Comparison of ENCODE assay signal across 1 cellular context in genomic region chr22:28034760-28035401, GRCh38.
A peak's percentile ranks its signal among the peaks of the same experiment; 100 is the strongest.
TF ChIP-seq lines count a peak whose summit lies in the region.

No MANE protein-coding gene starts in this region.

TF ChIP-seq in SK-N-SH, 30 proteins besides CTCF, POLR2A, EP300 and RAD21:
- TF ChIP-seq REST (IDR thresholded peaks at IDR 0.05; ENCODE audit: low read depth, low read length) (no peak), RFX5 (IDR thresholded peaks at IDR 0.05; ENCODE audit: low read length) (no peak), TEAD4 (IDR thresholded peaks at IDR 0.05; ENCODE audit: borderline replicate concordance, insufficient read depth) (no peak), EZH2phosphoT487 (IDR thresholded peaks at IDR 0.05; ENCODE audit: borderline replicate concordance, low read depth) (no peak), USF2 (IDR thresholded peaks at IDR 0.05; ENCODE audit: borderline replicate concordance, low read depth, low read length) (no peak), YY1 (IDR thresholded peaks at IDR 0.05; ENCODE audit: low read depth) (0 out of 2 replicates have a peak, but pooled peaks have one; percentile 34), ELF1 (IDR thresholded peaks at IDR 0.05) (no peak), POLR2AphosphoS5 (IDR thresholded peaks at IDR 0.05; ENCODE audit: low read depth, low read length) (0 out of 2 replicates have a peak, but pooled peaks have one; percentile 37), MEF2A (IDR thresholded peaks at IDR 0.05; ENCODE audit: borderline replicate concordance, low read depth) (no peak), FOXM1 (IDR thresholded peaks at IDR 0.05; ENCODE audit: low read depth) (no peak; the same call in 1 of the 2 replicates), JUND (IDR thresholded peaks at IDR 0.05) (no peak), TAF1 (IDR thresholded peaks at IDR 0.05; ENCODE audit: borderline replicate concordance, low read depth, low read length) (no peak), GATA2 (CRISPR knock-in tag; IDR thresholded peaks at IDR 0.05) (peak; percentile 67; the same call in 1 of the 2 replicates), MXI1 (IDR thresholded peaks at IDR 0.05; ENCODE audit: low read depth, low read length) (peak; percentile 76; the same call in 1 of the 2 replicates), FOXJ3 (CRISPR knock-in tag; IDR thresholded peaks at IDR 0.05) (peak; percentile 80), FOSL2 (IDR thresholded peaks at IDR 0.05; ENCODE audit: borderline replicate concordance, low read depth) (peak; percentile 2; the same call in 1 of the 2 replicates), USF1 (IDR thresholded peaks at IDR 0.05; ENCODE audit: borderline replicate concordance, low read depth) (0 out of 2 replicates have a peak, but pooled peaks have one; percentile 29), NRF1 (IDR thresholded peaks at IDR 0.05; ENCODE audit: low read depth, low read length) (no peak), CHD2 (IDR thresholded peaks at IDR 0.05; ENCODE audit: low read length, partially characterized antibody) (peak; percentile 79), NFIC (IDR thresholded peaks at IDR 0.05; ENCODE audit: borderline replicate concordance) (peak; percentile 78), GABPA (IDR thresholded peaks at IDR 0.05; ENCODE audit: low read depth) (no peak), RCOR1 (IDR thresholded peaks at IDR 0.05; ENCODE audit: low read length) (peak; percentile 94), SIN3A (IDR thresholded peaks at IDR 0.05; ENCODE audit: borderline replicate concordance, low read depth, low read length) (no peak), TCF12 (IDR thresholded peaks at IDR 0.05) (peak; percentile 82), RXRA (IDR thresholded peaks at IDR 0.05; ENCODE audit: borderline replicate concordance, low read depth) (no peak), SMC3 (IDR thresholded peaks at IDR 0.05; ENCODE audit: low read depth, low read length) (no peak; the same call in 1 of the 2 replicates)
- TF ChIP-seq, protein P1, sequence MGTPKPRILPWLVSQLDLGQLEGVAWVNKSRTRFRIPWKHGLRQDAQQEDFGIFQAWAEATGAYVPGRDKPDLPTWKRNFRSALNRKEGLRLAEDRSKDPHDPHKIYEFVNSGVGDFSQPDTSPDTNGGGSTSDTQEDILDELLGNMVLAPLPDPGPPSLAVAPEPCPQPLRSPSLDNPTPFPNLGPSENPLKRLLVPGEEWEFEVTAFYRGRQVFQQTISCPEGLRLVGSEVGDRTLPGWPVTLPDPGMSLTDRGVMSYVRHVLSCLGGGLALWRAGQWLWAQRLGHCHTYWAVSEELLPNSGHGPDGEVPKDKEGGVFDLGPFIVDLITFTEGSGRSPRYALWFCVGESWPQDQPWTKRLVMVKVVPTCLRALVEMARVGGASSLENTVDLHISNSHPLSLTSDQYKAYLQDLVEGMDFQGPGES (IDR thresholded peaks at IDR 0.05; ENCODE audit: low read depth, low read length) = no peak
- TF ChIP-seq, protein P2, sequence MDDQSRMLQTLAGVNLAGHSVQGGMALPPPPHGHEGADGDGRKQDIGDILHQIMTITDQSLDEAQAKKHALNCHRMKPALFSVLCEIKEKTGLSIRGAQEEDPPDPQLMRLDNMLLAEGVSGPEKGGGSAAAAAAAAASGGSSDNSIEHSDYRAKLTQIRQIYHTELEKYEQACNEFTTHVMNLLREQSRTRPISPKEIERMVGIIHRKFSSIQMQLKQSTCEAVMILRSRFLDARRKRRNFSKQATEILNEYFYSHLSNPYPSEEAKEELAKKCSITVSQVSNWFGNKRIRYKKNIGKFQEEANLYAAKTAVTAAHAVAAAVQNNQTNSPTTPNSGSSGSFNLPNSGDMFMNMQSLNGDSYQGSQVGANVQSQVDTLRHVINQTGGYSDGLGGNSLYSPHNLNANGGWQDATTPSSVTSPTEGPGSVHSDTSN (IDR thresholded peaks at IDR 0.05) = peak; percentile 92
- TF ChIP-seq, protein P3, sequence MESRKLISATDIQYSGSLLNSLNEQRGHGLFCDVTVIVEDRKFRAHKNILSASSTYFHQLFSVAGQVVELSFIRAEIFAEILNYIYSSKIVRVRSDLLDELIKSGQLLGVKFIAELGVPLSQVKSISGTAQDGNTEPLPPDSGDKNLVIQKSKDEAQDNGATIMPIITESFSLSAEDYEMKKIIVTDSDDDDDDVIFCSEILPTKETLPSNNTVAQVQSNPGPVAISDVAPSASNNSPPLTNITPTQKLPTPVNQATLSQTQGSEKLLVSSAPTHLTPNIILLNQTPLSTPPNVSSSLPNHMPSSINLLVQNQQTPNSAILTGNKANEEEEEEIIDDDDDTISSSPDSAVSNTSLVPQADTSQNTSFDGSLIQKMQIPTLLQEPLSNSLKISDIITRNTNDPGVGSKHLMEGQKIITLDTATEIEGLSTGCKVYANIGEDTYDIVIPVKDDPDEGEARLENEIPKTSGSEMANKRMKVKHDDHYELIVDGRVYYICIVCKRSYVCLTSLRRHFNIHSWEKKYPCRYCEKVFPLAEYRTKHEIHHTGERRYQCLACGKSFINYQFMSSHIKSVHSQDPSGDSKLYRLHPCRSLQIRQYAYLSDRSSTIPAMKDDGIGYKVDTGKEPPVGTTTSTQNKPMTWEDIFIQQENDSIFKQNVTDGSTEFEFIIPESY (IDR thresholded peaks at IDR 0.05; ENCODE audit: borderline replicate concordance, low read depth) = no peak
- TF ChIP-seq, protein P4, sequence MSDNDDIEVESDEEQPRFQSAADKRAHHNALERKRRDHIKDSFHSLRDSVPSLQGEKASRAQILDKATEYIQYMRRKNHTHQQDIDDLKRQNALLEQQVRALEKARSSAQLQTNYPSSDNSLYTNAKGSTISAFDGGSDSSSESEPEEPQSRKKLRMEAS (IDR thresholded peaks at IDR 0.05; ENCODE audit: low read depth) = peak; percentile 52; the same call in 1 of the 2 replicates
